ENCODE assay signal across 25 cellular contexts in the genomic region with DNA sequence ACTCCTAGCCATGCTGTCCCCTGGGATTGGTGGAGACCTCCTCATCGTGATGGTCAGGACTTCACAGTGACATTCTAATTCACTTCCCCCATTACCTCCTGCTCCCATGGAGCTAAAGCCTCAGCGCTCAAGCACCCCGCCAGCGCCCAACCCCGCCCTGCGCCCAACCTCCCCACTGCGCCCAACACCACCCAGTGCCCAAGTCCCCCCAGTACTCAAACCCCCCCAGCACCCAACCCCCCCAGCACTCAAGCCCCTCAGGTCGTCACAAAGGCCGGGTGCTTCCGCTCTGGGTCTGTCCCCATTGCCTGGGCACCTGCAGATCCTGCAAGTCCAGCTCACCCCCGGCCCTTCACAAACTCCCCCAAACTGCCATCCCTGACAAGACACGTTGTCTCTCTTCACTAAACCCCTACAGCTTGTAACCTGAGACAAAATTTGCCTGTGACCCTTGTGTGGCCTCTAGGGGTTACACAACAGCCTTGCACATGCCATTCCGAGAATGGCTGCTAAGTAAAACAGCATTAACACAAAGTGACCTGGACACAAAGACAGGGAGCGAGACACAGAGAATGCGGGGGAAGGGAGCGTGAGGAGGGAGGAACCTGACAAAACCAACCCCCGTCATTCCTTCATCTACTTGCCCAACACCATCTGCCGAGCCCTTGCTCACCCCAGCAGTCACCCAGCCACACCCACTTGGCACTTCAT.
DNase-seq lines count a peak whose midpoint lies in the region; ATAC-seq, FAIRE-seq and TF ChIP-seq lines count a peak whose summit lies in the region.
"Had no signal": no experiment of that assay in that cellular context is flagged by ENCODE, and none has a peak within 500 bp of the region (broad histone marks: within the 10 kb centered on the region; RNA-seq: fewer than 3 reads in every experiment).

No MANE protein-coding gene starts in this region.

- CTCF ChIA-PET in H1 (lab: Charles Lee; ENCODE audit: partially characterized antibody): interaction anchor here (1.0 to 1.6 kb wide), 4 partner anchors 16 to 208 kb away, joined by 3 to 4 read pairs (median 3); no protein-coding TSS in a partner anchor
- CTCF ChIA-PET in activated CD8-positive, alpha-beta T cell treated with anti-CD3 and anti-CD28 coated beads, Interleukin-2, amount 10 ng/mL, durations not matched to agents 7 days and 5 days (lab: Charles Lee): no interaction called here

- H2BK120ac ChIP-seq in H1 (replicated peaks; ENCODE audit: low read depth, low read length): no peak overlapping the region

- no peak overlapping the region for H3K4me3 Mint-ChIP-seq in neural crest cell
- no peak overlapping the region for H3K4me3 Mint-ChIP-seq in activated CD8-positive, alpha-beta T cell treated with anti-CD3 and anti-CD28 coated beads, Interleukin-2, amount 10 ng/mL, durations not matched to agents 7 days and 5 days
- H3K4me3 Mint-ChIP-seq: activated CD4-positive, alpha-beta T cell treated with anti-CD3 and anti-CD28 coated beads, Interleukin-2, amount 10 ng/mL, durations not matched to agents 24 days and 14 days; T-helper 2 cell treated with Interferon-gamma antibody and Interleukin-4, amounts not matched to agents 5 μg/mL and 100 μg/mL, for 36 hours had no signal

- ATAC-seq in HG02588 (IDR thresholded peaks at IDR 0.05; ENCODE audit: unreplicated experiment) (no peak), HG02884 (IDR thresholded peaks at IDR 0.05; ENCODE audit: unreplicated experiment) (no peak)
- ATAC-seq in activated CD8-positive, alpha-beta T cell treated with anti-CD3 and anti-CD28 coated beads, Interleukin-2, amount 10 ng/mL, durations not matched to agents 7 days and 5 days: no peak
- ATAC-seq: gastroesophageal sphincter had no signal

- FAIRE-seq in H1 (lab: Jason Lieb, UNC): no peak
- FAIRE-seq: D721Med, H54 had no signal

- no peak overlapping the region for H3K56ac ChIP-seq in H1 (replicated peaks; ENCODE audit: insufficient read length, low read depth, low read length)

- peaks cover 3% of the 10 kb centered on the region for H3K9me3 Mint-ChIP-seq in neural crest cell
- no peaks in the 10 kb centered on the region for H3K9me3 Mint-ChIP-seq in activated CD8-positive, alpha-beta T cell treated with anti-CD3 and anti-CD28 coated beads, Interleukin-2, amount 10 ng/mL, durations not matched to agents 7 days and 5 days (ENCODE audit: insufficient read depth)
- H3K9me3 Mint-ChIP-seq: activated CD4-positive, alpha-beta T cell treated with anti-CD3 and anti-CD28 coated beads, Interleukin-2, amount 10 ng/mL, durations not matched to agents 24 days and 14 days; activated naive CD4-positive, alpha-beta T cell treated with anti-CD3 and anti-CD28 coated beads, Interleukin-2, amount 50 U/mL, for 72 hours; T-helper 2 cell treated with Interferon-gamma antibody and Interleukin-4, amounts not matched to agents 5 μg/mL and 100 μg/mL, for 36 hours had no signal

- TF ChIP-seq EP300 in H1 (IDR thresholded peaks at IDR 0.05; ENCODE audit: borderline replicate concordance in 1 of 2, low read depth in 2 of 2, low read length in 2 of 2): no peak

- DNase-seq in GM12864 (ENCODE audit: low read depth) (no peak), MV-4-11 (lab: John Stamatoyannopoulos, UW) (peak; percentile 2), H1 (ENCODE audit: low read depth in 1 of 2, low spot score in 2 of 2) (no peak), neural crest cell (ENCODE audit: low read depth, low spot score) (no peak)
- no peak for DNase-seq in stimulated activated CD4-positive, alpha-beta T cell treated with anti-CD3 and anti-CD28 coated beads, Interleukin-1b, Interleukin-23, amount 100 ng/mL, for 48 hours
- no peak for DNase-seq in activated CD8-positive, alpha-beta T cell treated with anti-CD3 and anti-CD28 coated beads, Interleukin-2, amount 10 ng/mL, durations not matched to agents 7 days and 5 days
- DNase-seq: activated CD4-positive, alpha-beta T cell treated with anti-CD3 and anti-CD28 coated beads, Interleukin-2, amount 10 ng/mL, durations not matched to agents 24 days and 14 days; anterior cingulate cortex; EL; Karpas-422; kidney glomerular epithelial cell; NCI-H1092; NCI-H774; stimulated activated CD4-positive, alpha-beta T cell treated with anti-CD3 and anti-CD28 coated beads, Interleukin-4, amount 100 ng/mL, for 4 hours; stimulated activated naive CD4-positive, alpha-beta T cell had no signal

- peaks cover 0 to 3% of the 10 kb centered on the region in 2 experiments for H4K20me1 ChIP-seq in H1 (replicated peaks in 1 of 2; ENCODE audit: control insufficient read depth in 1 of 2, insufficient read depth in 2 of 2, low read length in 2 of 2)

- H3K4me1 Mint-ChIP-seq in neural crest cell: peaks cover 12% of the 10 kb centered on the region
- H3K4me1 Mint-ChIP-seq in activated CD8-positive, alpha-beta T cell treated with anti-CD3 and anti-CD28 coated beads, Interleukin-2, amount 10 ng/mL, durations not matched to agents 7 days and 5 days (ENCODE audit: low read depth): no peaks in the 10 kb centered on the region

- no peak overlapping the region for H4K91ac ChIP-seq in H1 (replicated peaks; ENCODE audit: insufficient read length, low read length)

- H3K27ac ChIP-seq in H1 (ENCODE audit: low read depth, low read length): no peak overlapping the region
- H3K27ac ChIP-seq: coronary artery, gastroesophageal sphincter, HL-60, thoracic aorta had no signal

- H3K27ac Mint-ChIP-seq in neural crest cell (ENCODE audit: unreplicated experiment): peak overlapping the region; percentile 22
- H3K27ac Mint-ChIP-seq in activated CD8-positive, alpha-beta T cell treated with anti-CD3 and anti-CD28 coated beads, Interleukin-2, amount 10 ng/mL, durations not matched to agents 7 days and 5 days: no peak overlapping the region
- H3K27ac Mint-ChIP-seq: T-helper 2 cell treated with Interferon-gamma antibody and Interleukin-4, amounts not matched to agents 5 μg/mL and 100 μg/mL, for 36 hours had no signal

- H3K9ac ChIP-seq in H1 (replicated peaks in 1 of 4; ENCODE audit: extremely low read depth in 1 of 4, low read depth in 3 of 4, low read length in 3 of 4): no peak overlapping the region

- H3K4me1 ChIP-seq in H1 (replicated peaks in 1 of 4; ENCODE audit: control insufficient read depth in 3 of 4, insufficient read depth in 4 of 4, low read length in 3 of 4): peaks cover 3 to 7% (median 5%) of the 10 kb centered on the region in 4 experiments; a peak in 5 of 7 replicates
- H3K4me1 ChIP-seq: gastroesophageal sphincter had no signal

- H3K36me3 Mint-ChIP-seq in neural crest cell (ENCODE audit: low read depth): no peaks in the 10 kb centered on the region
- H3K36me3 Mint-ChIP-seq in activated CD8-positive, alpha-beta T cell treated with anti-CD3 and anti-CD28 coated beads, Interleukin-2, amount 10 ng/mL, durations not matched to agents 7 days and 5 days (ENCODE audit: low read depth): no peaks in the 10 kb centered on the region
- H3K36me3 Mint-ChIP-seq: activated naive CD4-positive, alpha-beta T cell treated with anti-CD3 and anti-CD28 coated beads, Interleukin-2, amount 50 U/mL, for 72 hours had no signal

- TF ChIP-seq RAD21 in H1 (IDR thresholded peaks at IDR 0.05 in 1 of 2, conservative IDR thresholded peaks at IDR 0.05 in 1 of 2; ENCODE audit: low read depth in 2 of 2, low read length in 2 of 2): peak; percentile 26 to 43; a peak in 2 of 4 replicates

- TF ChIP-seq CTCF in GM12864 (IDR thresholded peaks at IDR 0.05; ENCODE audit: low read depth, low read length, missing control alignments): peak; percentile 29
- no peak; a peak in 1 of 4 replicates for TF ChIP-seq CTCF in H1 (IDR thresholded peaks at IDR 0.05; ENCODE audit: control extremely low read depth in 1 of 3, insufficient read depth in 1 of 3, low read depth in 1 of 3, low read length in 3 of 3)
- TF ChIP-seq CTCF in neural crest cell (conservative IDR thresholded peaks at IDR 0.05): no peak

- H2BK20ac ChIP-seq in H1 (ENCODE audit: low read length): no peak overlapping the region

- no peak overlapping the region for H3K23ac ChIP-seq in H1 (ENCODE audit: insufficient read length)

- H3K4me2 ChIP-seq in H1 (ENCODE audit: insufficient read depth in 1 of 2, low read depth in 2 of 2, low read length in 2 of 2): peak overlapping the region; percentile 28; a peak in 2 of 4 replicates

- H4K8ac ChIP-seq in H1 (ENCODE audit: extremely low read depth, insufficient read depth, low read length): no peak overlapping the region

- no peak overlapping the region for H2AFZ ChIP-seq in H1 (ENCODE audit: low read length)

- WGBS in H1 (ENCODE audit: extremely low coverage in 1 of 2, insufficient coverage in 1 of 2, insufficient read length in 1 of 2, insufficient replicate concordance in 2 of 2, low coverage in 1 of 2, low lambda C conversion rate in 2 of 2, missing lambda C conversion rate in 1 of 2), 2 experiments: 79% methylated on average over 12 of the region's 18 CpGs; no CpG with 5 or more reads in 1 of the 2 experiments

- no peak overlapping the region for H3K14ac ChIP-seq in H1 (ENCODE audit: insufficient read length)

- POLR2A ChIA-PET in H1 (lab: Charles Lee; ENCODE audit: partially characterized antibody): no interaction called here
- POLR2A ChIA-PET in activated CD8-positive, alpha-beta T cell treated with anti-CD3 and anti-CD28 coated beads, Interleukin-2, amount 10 ng/mL, durations not matched to agents 7 days and 5 days (lab: Charles Lee): interaction anchor here (0.6 kb wide), 1 partner anchor 16 kb away, joined by 3 read pairs; no protein-coding TSS in a partner anchor

- H2BK12ac ChIP-seq in H1 (ENCODE audit: low read depth, low read length): no peak overlapping the region

- no peaks in the 10 kb centered on the region for H3K9me3 ChIP-seq in H1 (ENCODE audit: insufficient read depth in 2 of 2, low read depth in 1 of 2, low read length in 1 of 2)
- H3K9me3 ChIP-seq: thoracic aorta had no signal

- H4K5ac ChIP-seq in H1 (ENCODE audit: insufficient read length, low read depth, low read length): no peak overlapping the region

- no peak overlapping the region for H2BK5ac ChIP-seq in H1 (ENCODE audit: low read depth, low read length)

- no peaks in the 10 kb centered on the region for H3K79me2 ChIP-seq in H1 (ENCODE audit: control insufficient read depth in 1 of 2, insufficient read depth in 2 of 2, low read length in 2 of 2)

- no peaks in the 10 kb centered on the region for H3K79me1 ChIP-seq in H1 (ENCODE audit: low read depth, low read length)

- H3K23me2 ChIP-seq in H1 (ENCODE audit: low read depth, low read length): no peaks in the 10 kb centered on the region

- H3K4ac ChIP-seq in H1 (replicated peaks; ENCODE audit: insufficient read length, low read depth, low read length): no peak overlapping the region

- H3K27me3 Mint-ChIP-seq in neural crest cell (ENCODE audit: low read depth): no peaks in the 10 kb centered on the region
- no peaks in the 10 kb centered on the region for H3K27me3 Mint-ChIP-seq in activated CD8-positive, alpha-beta T cell treated with anti-CD3 and anti-CD28 coated beads, Interleukin-2, amount 10 ng/mL, durations not matched to agents 7 days and 5 days (ENCODE audit: low read depth)
- H3K27me3 Mint-ChIP-seq: activated CD4-positive, alpha-beta T cell treated with anti-CD3 and anti-CD28 coated beads, Interleukin-2, amount 10 ng/mL, durations not matched to agents 24 days and 14 days had no signal

- H3K18ac ChIP-seq in H1 (ENCODE audit: extremely low read depth, low read length): no peak overlapping the region

- H2AK5ac ChIP-seq in H1 (ENCODE audit: low read depth, low read length): no peak overlapping the region

- H3K27me3 ChIP-seq in H1 (replicated peaks in 1 of 4; ENCODE audit: control insufficient read depth in 3 of 4, extremely low read depth in 1 of 4, insufficient read depth in 3 of 4, low read length in 3 of 4): no peaks in the 10 kb centered on the region

- no peak overlapping the region for H3K4me3 ChIP-seq in GM12864 (ENCODE audit: low read depth, low read length)
- H3K4me3 ChIP-seq in H1 (ENCODE audit: extremely low read depth in 1 of 4, insufficient read depth in 2 of 4, low read depth in 3 of 4, low read length in 4 of 4): no peak overlapping the region
- H3K4me3 ChIP-seq: coronary artery, gastroesophageal sphincter, thoracic aorta had no signal

- no peaks in the 10 kb centered on the region for H3K36me3 ChIP-seq in H1 (ENCODE audit: control insufficient read depth in 2 of 4, insufficient read depth in 4 of 4, low read length in 3 of 4)
- H3K36me3 ChIP-seq: gastroesophageal sphincter, thoracic aorta had no signal

- H2BK15ac ChIP-seq in H1 (ENCODE audit: low read length): no peak overlapping the region

- no peak for TF ChIP-seq POLR2A in H1 (IDR thresholded peaks at IDR 0.05; ENCODE audit: control extremely low read depth in 1 of 2, low read depth in 2 of 2, low read length in 2 of 2)
